In genomic region chr10:91340613-91341362, GRCh38 we compare ENCODE assay signal across 10 cellular contexts.
DNase-seq lines count a peak whose midpoint lies in the region; TF ChIP-seq lines count a peak whose summit lies in the region.
"Had no signal": no experiment of that assay in that cellular context is flagged by ENCODE, and none has a peak within 500 bp of the region (broad histone marks: within the 10 kb centered on the region; RNA-seq: fewer than 3 reads in every experiment).

No MANE protein-coding gene starts in this region.

- H3K4me1 Mint-ChIP-seq in neural crest cell: peaks cover 25% of the 10 kb centered on the region
- H3K4me1 Mint-ChIP-seq in activated T-cell treated with anti-CD3 and anti-CD28 coated beads, Interleukin-2, amount 50 U/mL, for 24 hours (ENCODE audit: low read depth): no peaks in the 10 kb centered on the region
- H3K4me1 Mint-ChIP-seq: immature natural killer cell had no signal

- H3K4me3 ChIP-seq in cardiac fibroblast (replicated peaks in 1 of 2; ENCODE audit: low read depth in 2 of 2, low read length in 2 of 2): no peak overlapping the region

- peak overlapping the region; percentile 19 for H3K27ac Mint-ChIP-seq in neural crest cell (ENCODE audit: unreplicated experiment)
- H3K27ac Mint-ChIP-seq in activated T-cell treated with anti-CD3 and anti-CD28 coated beads, Interleukin-2, amount 50 U/mL, for 24 hours: no peak overlapping the region
- H3K27ac Mint-ChIP-seq: immature natural killer cell had no signal

- H3K27me3 Mint-ChIP-seq in neural crest cell (ENCODE audit: low read depth): no peaks in the 10 kb centered on the region
- no peaks in the 10 kb centered on the region for H3K27me3 Mint-ChIP-seq in activated T-cell treated with anti-CD3 and anti-CD28 coated beads, Interleukin-2, amount 50 U/mL, for 24 hours

- H3K9me3 Mint-ChIP-seq in neural crest cell: peaks cover 2% of the 10 kb centered on the region
- no peaks in the 10 kb centered on the region for H3K9me3 Mint-ChIP-seq in activated T-cell treated with anti-CD3 and anti-CD28 coated beads, Interleukin-2, amount 50 U/mL, for 24 hours
- H3K9me3 Mint-ChIP-seq: immature natural killer cell had no signal

- no peak for TF ChIP-seq CTCF in cardiac fibroblast (IDR thresholded peaks at IDR 0.05; ENCODE audit: low read depth, low read length)
- TF ChIP-seq CTCF in neural crest cell (conservative IDR thresholded peaks at IDR 0.05): no peak

- no peak overlapping the region for H3K4me3 Mint-ChIP-seq in neural crest cell
- no peak overlapping the region for H3K4me3 Mint-ChIP-seq in activated T-cell treated with anti-CD3 and anti-CD28 coated beads, Interleukin-2, amount 50 U/mL, for 24 hours
- H3K4me3 Mint-ChIP-seq: immature natural killer cell had no signal

- DNase-seq in CD1c-positive myeloid dendritic cell (ENCODE audit: extremely low spot score) (peak; percentile 44), NCI-H1694 (lab: John Stamatoyannopoulos, UW) (peak; percentile 17), cardiac fibroblast (ENCODE audit: low read depth in 2 of 2) (peak; percentile 73 to 91), neural crest cell (ENCODE audit: low read depth, low spot score) (no peak), activated gamma-delta T cell treated with Interleukin-2 at 50 U/mL for 16 hours (no peak), DMS53 treated with DMSO at 0.1 percent for 48 hours (lab: John Stamatoyannopoulos, UW; ENCODE audit: unreplicated experiment) (no peak)
- no peak for DNase-seq in activated T-cell treated with anti-CD3 and anti-CD28 coated beads, Interleukin-2, amount 50 U/mL, for 24 hours
- DNase-seq in stimulated activated CD4-positive, alpha-beta T cell treated with anti-CD3 and anti-CD28 coated beads, Interleukin-12 subunit alpha, Interleukin-12 subunit beta, amount 100 ng/mL, for 4 hours: no peak
- DNase-seq: immature natural killer cell; stimulated activated naive CD8-positive, alpha-beta T cell treated with anti-CD3 and anti-CD28 coated beads, Interleukin-15, Interleukin-2, amounts not matched to agents 100 U/mL and 50 U/mL, for 24 hours had no signal

- no peaks in the 10 kb centered on the region for H3K36me3 Mint-ChIP-seq in neural crest cell (ENCODE audit: low read depth)
- H3K36me3 Mint-ChIP-seq in activated T-cell treated with anti-CD3 and anti-CD28 coated beads, Interleukin-2, amount 50 U/mL, for 24 hours (ENCODE audit: low read depth): no peaks in the 10 kb centered on the region
- H3K36me3 Mint-ChIP-seq: immature natural killer cell had no signal

Comparison
In these comparisons a context has a peak if more than half of its experiments do, and no peak if none do; other contexts are left out.
1. DNase-seq: peak in CD1c-positive myeloid dendritic cell (single experiment), NCI-H1694 (single experiment) and cardiac fibroblast (2 of 2); none in neural crest cell (single experiment), activated T-cell treated with anti-CD3 and anti-CD28 coated beads, Interleukin-2, amount 50 U/mL, for 24 hours (single experiment), activated gamma-delta T cell treated with Interleukin-2 at 50 U/mL for 16 hours (single experiment), stimulated activated CD4-positive, alpha-beta T cell treated with anti-CD3 and anti-CD28 coated beads, Interleukin-12 subunit alpha, Interleukin-12 subunit beta, amount 100 ng/mL, for 4 hours (single experiment) and DMS53 treated with DMSO at 0.1 percent for 48 hours (single experiment).